ENCODE assay signal across 2 cellular contexts in the genomic region with DNA sequence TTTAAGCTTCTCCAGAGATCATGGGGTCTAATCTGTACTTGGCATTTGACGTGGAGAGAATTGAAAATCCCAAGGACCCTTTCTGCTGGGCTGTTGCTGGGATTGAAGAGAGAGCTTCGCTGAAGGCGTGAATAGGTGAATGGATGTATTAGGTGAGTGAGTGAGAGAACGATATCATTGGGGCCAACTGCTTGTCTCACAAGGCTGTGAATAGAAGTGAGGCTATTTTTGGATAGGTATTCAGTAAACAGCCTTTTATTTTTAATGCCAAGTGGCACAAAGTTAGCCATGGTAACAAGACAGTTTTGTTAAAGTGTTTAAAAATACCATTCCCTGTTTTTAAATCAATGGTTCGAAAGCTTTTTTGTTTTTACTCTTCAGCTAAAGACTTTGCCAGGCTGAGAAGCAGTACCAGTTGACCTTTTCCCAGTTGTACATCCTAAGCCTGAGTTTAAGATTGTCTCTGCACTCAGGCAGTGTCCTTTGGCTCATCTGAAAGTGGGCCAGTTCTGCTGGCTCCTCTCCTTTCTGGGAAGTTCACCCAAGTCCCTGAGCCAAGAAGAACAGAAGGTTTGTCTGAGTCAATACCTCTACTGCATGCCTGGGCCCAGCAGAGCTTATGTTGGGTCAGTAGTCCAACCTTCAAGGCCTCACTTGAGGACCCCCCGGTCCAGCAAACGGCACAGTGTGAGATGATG.
TF ChIP-seq lines count a peak whose summit lies in the region.

No MANE protein-coding gene starts in this region.

TF ChIP-seq in SK-N-SH, 30 proteins besides CTCF, POLR2A, EP300 and RAD21:
- TF ChIP-seq POLR2AphosphoS5 (IDR thresholded peaks at IDR 0.05; ENCODE audit: low read depth, low read length) (no peak), NFIC (IDR thresholded peaks at IDR 0.05; ENCODE audit: borderline replicate concordance) (no peak), EZH2phosphoT487 (IDR thresholded peaks at IDR 0.05; ENCODE audit: borderline replicate concordance, low read depth) (no peak), RCOR1 (IDR thresholded peaks at IDR 0.05; ENCODE audit: low read length) (no peak), MXI1 (IDR thresholded peaks at IDR 0.05; ENCODE audit: low read depth, low read length) (no peak), RXRA (IDR thresholded peaks at IDR 0.05; ENCODE audit: borderline replicate concordance, low read depth) (no peak), ZBTB33 (IDR thresholded peaks at IDR 0.05; ENCODE audit: borderline replicate concordance, low read depth) (no peak)

TF ChIP-seq in SK-N-SH treated with all-trans-retinoic acid at 6 μM for 48 hours, 23 proteins besides CTCF, POLR2A, EP300 and RAD21:
- TF ChIP-seq, protein P1, sequence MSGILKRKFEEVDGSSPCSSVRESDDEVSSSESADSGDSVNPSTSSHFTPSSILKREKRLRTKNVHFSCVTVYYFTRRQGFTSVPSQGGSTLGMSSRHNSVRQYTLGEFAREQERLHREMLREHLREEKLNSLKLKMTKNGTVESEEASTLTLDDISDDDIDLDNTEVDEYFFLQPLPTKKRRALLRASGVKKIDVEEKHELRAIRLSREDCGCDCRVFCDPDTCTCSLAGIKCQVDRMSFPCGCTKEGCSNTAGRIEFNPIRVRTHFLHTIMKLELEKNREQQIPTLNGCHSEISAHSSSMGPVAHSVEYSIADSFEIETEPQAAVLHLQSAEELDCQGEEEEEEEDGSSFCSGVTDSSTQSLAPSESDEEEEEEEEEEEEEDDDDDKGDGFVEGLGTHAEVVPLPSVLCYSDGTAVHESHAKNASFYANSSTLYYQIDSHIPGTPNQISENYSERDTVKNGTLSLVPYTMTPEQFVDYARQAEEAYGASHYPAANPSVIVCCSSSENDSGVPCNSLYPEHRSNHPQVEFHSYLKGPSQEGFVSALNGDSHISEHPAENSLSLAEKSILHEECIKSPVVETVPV (CRISPR knock-in tag; IDR thresholded peaks at IDR 0.05): no peak
- TF ChIP-seq ZNF8 (CRISPR knock-in tag; IDR thresholded peaks at IDR 0.05): no peak
- no peak for TF ChIP-seq ZFP3 (CRISPR knock-in tag; IDR thresholded peaks at IDR 0.05)
- no peak for TF ChIP-seq ARNTL (CRISPR knock-in tag; IDR thresholded peaks at IDR 0.05; ENCODE audit: borderline replicate concordance, low read depth)
- no peak for TF ChIP-seq ISL1 (CRISPR knock-in tag; IDR thresholded peaks at IDR 0.05)
- TF ChIP-seq RARB (CRISPR knock-in tag; IDR thresholded peaks at IDR 0.05): no peak
- no peak for TF ChIP-seq ZNF70 (CRISPR knock-in tag; IDR thresholded peaks at IDR 0.05)
- TF ChIP-seq TCF4 (CRISPR knock-in tag; IDR thresholded peaks at IDR 0.05; ENCODE audit: borderline replicate concordance): no peak
- no peak for TF ChIP-seq ZC3H10 (CRISPR knock-in tag; IDR thresholded peaks at IDR 0.05)
- no peak for TF ChIP-seq TOX (CRISPR knock-in tag; IDR thresholded peaks at IDR 0.05; ENCODE audit: borderline replicate concordance)
- TF ChIP-seq BACH2 (CRISPR knock-in tag; IDR thresholded peaks at IDR 0.05; ENCODE audit: borderline replicate concordance): no peak
- no peak for TF ChIP-seq ESRRG (CRISPR knock-in tag; IDR thresholded peaks at IDR 0.05)
- TF ChIP-seq ZNF565 (CRISPR knock-in tag; conservative IDR thresholded peaks at IDR 0.05; ENCODE audit: low read depth): no peak
- TF ChIP-seq, protein P2, sequence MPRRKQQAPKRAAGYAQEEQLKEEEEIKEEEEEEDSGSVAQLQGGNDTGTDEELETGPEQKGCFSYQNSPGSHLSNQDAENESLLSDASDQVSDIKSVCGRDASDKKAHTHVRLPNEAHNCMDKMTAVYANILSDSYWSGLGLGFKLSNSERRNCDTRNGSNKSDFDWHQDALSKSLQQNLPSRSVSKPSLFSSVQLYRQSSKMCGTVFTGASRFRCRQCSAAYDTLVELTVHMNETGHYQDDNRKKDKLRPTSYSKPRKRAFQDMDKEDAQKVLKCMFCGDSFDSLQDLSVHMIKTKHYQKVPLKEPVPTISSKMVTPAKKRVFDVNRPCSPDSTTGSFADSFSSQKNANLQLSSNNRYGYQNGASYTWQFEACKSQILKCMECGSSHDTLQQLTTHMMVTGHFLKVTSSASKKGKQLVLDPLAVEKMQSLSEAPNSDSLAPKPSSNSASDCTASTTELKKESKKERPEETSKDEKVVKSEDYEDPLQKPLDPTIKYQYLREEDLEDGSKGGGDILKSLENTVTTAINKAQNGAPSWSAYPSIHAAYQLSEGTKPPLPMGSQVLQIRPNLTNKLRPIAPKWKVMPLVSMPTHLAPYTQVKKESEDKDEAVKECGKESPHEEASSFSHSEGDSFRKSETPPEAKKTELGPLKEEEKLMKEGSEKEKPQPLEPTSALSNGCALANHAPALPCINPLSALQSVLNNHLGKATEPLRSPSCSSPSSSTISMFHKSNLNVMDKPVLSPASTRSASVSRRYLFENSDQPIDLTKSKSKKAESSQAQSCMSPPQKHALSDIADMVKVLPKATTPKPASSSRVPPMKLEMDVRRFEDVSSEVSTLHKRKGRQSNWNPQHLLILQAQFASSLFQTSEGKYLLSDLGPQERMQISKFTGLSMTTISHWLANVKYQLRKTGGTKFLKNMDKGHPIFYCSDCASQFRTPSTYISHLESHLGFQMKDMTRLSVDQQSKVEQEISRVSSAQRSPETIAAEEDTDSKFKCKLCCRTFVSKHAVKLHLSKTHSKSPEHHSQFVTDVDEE (CRISPR knock-in tag; IDR thresholded peaks at IDR 0.05): no peak
